In the genomic region with DNA sequence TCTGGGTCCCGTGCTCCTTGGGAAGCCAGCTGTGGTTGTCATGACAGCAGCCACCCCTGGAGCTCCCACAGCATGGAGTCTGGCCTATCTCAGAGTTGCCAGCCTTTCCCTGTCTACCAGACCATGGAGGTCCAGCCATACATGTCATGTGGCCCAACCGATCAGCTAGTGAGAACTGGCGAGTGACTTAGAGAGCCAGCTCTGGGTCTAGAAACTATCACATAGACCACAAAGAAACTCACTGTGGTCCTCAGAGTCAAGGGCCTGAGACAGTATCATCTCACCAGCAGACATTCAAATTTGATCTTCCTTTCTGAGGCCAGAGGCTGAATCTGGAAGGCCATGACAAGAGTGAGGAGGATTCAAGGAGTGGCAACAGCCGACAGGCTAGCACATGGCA, we compare ENCODE assay signal across 13 cellular contexts.
DNase-seq lines count a peak whose midpoint lies in the region; ATAC-seq, FAIRE-seq and TF ChIP-seq lines count a peak whose summit lies in the region.
"Had no signal": no experiment of that assay in that cellular context is flagged by ENCODE, and none has a peak within 500 bp of the region (broad histone marks: within the 10 kb centered on the region; RNA-seq: fewer than 3 reads in every experiment).

No MANE protein-coding gene starts in this region.

- TF ChIP-seq CTCF in GM12878 (IDR thresholded peaks at IDR 0.05 in 2 of 3, conservative IDR thresholded peaks at IDR 0.05 in 1 of 3; ENCODE audit: control insufficient read depth in 2 of 3, extremely low read depth in 1 of 3, insufficient read depth in 1 of 3, low read depth in 3 of 3, low read length in 3 of 3), result no peak

- no TSS peak for BruUV-seq in GM12878 (replicated peaks; lab: Mats Ljungman, UMichigan)

- DNase-seq in GM12878 (ENCODE audit: low read depth, low spot score) (peak; percentile 42), SHP77 (lab: John Stamatoyannopoulos, UW) (no peak), erythroblast (lab: John Stamatoyannopoulos, UW) (no peak), superior temporal gyrus (ENCODE audit: extremely low spot score) (no peak), SIG-M5 treated with dmso at 0.1 percent for 504 hours (lab: John Stamatoyannopoulos, UW; ENCODE audit: unreplicated experiment) (no peak)
- DNase-seq: mucosa of descending colon; NCI-H446 treated with DMSO at 0.1 percent for 48 hours; stimulated activated CD4-positive, alpha-beta T cell treated with anti-CD3 and anti-CD28 coated beads, Interleukin-2, amount 100 ng/mL, for 48 hours had no signal

- H3K27ac ChIP-seq in GM12878 (ENCODE audit: control insufficient read depth, insufficient read depth), result peak overlapping the region; percentile 37

- peak; percentile 95 for ATAC-seq in GM19025 (IDR thresholded peaks at IDR 0.05; ENCODE audit: low read depth, unreplicated experiment)
- ATAC-seq in GM21576 (IDR thresholded peaks at IDR 0.05; ENCODE audit: unreplicated experiment), result peak; percentile 91
- peak; percentile 94 for ATAC-seq in HG03064 (IDR thresholded peaks at IDR 0.05; ENCODE audit: low read depth, unreplicated experiment)
- peak; percentile 97 for ATAC-seq in GM12878
- ATAC-seq: mucosa of descending colon, Right ventricle myocardium inferior had no signal

- 20% methylated on average over 4 of the region's 4 CpGs for WGBS in GM12878 (ENCODE audit: insufficient coverage, insufficient replicate concordance, low lambda C conversion rate, missing lambda C conversion rate)

- H3K36me3 ChIP-seq in GM12878 (ENCODE audit: control insufficient read depth in 2 of 2, insufficient read depth in 2 of 2, low read length in 1 of 2), result no peaks in the 10 kb centered on the region

- no peaks in the 10 kb centered on the region; the same call in 1 of the 3 replicates for H3K9me3 ChIP-seq in GM12878 (replicated peaks; ENCODE audit: control insufficient read depth, insufficient read depth, low read length)
- H3K9me3 ChIP-seq: mucosa of descending colon had no signal

- CTCF ChIA-PET in GM12878 (lab: Yijun Ruan, JAX), result interaction anchor here (1.4 kb wide), 1 partner anchor 400 kb away, joined by 4 read pairs; no protein-coding TSS in a partner anchor

- no peaks in the 10 kb centered on the region for H4K20me1 ChIP-seq in GM12878 (ENCODE audit: control insufficient read depth, insufficient read depth)

- FAIRE-seq in GM12878 (lab: Jason Lieb, UNC), result peak; percentile 95
- FAIRE-seq: TTC549 had no signal

- H3K79me2 ChIP-seq in GM12878 (ENCODE audit: control insufficient read depth, insufficient read depth, low read length), result no peaks in the 10 kb centered on the region

- RAD21 ChIA-PET in GM12878 (lab: Charles Lee; ENCODE audit: unreplicated experiment), result interaction anchor here (0.7 to 1.1 kb wide), 5 partner anchors 33 to 113 kb away, joined by 3 read pairs; no protein-coding TSS in a partner anchor

- peak overlapping the region; percentile 42 for H3K4me2 ChIP-seq in GM12878 (ENCODE audit: control insufficient read depth, insufficient read depth)

- in situ Hi-C loops in GM12878 (cut with MboI), result no loop called here

- peaks cover 35% of the 10 kb centered on the region for H3K4me1 ChIP-seq in GM12878 (ENCODE audit: control insufficient read depth, insufficient read depth, low read length)

- SMC1A ChIA-PET in GM12878 (lab: Charles Lee; ENCODE audit: uncharacterized antibody, unreplicated experiment), result interaction anchor here (1.1 to 1.8 kb wide), 3 partner anchors 12 to 111 kb away, joined by 3 to 7 read pairs (median 3); no protein-coding TSS in a partner anchor

- H3K9ac ChIP-seq in GM12878 (ENCODE audit: control insufficient read depth, insufficient read depth, low read length), result no peak overlapping the region

- no peak overlapping the region for H3K4me3 ChIP-seq in GM12878
- H3K4me3 ChIP-seq: mucosa of descending colon had no signal

- TF ChIP-seq POLR2A in GM12878 (IDR thresholded peaks at IDR 0.05; ENCODE audit: low read depth, low read length) (no peak), erythroblast (IDR thresholded peaks at IDR 0.05; ENCODE audit: low read length) (no peak)

- no peak overlapping the region for H2AFZ ChIP-seq in GM12878 (ENCODE audit: control insufficient read depth, low read depth, low read length)

- no peak for TF ChIP-seq EP300 in GM12878 (IDR thresholded peaks at IDR 0.05; ENCODE audit: borderline replicate concordance in 1 of 2, control insufficient read depth in 1 of 2, low read depth in 2 of 2, low read length in 2 of 2)

- TF ChIP-seq RAD21 in GM12878 (IDR thresholded peaks at IDR 0.05; ENCODE audit: insufficient read depth, low read depth, low read length), result no peak

- H3K27me3 ChIP-seq in GM12878 (replicated peaks in 1 of 2; ENCODE audit: control insufficient read depth in 2 of 2, insufficient read depth in 2 of 2, low read length in 1 of 2), result no peaks in the 10 kb centered on the region

- intact Hi-C loops in GM12878 (cut with micrococcal nuclease; ENCODE audit: unreplicated experiment), result loop anchor here (2.0 kb wide), 1 partner anchor 40 kb away; no protein-coding TSS in a partner anchor

- POLR2A ChIA-PET in GM12878 (lab: Charles Lee), result interaction anchor here (0.6 to 1.0 kb wide), 2 partner anchors 15 to 41 kb away, joined by 3 to 5 read pairs; no protein-coding TSS in a partner anchor

TF ChIP-seq in GM12878, 131 proteins besides CTCF, POLR2A, EP300 and RAD21 (continues in another document):
- no peak for TF ChIP-seq MAX (IDR thresholded peaks at IDR 0.05; ENCODE audit: low read depth, low read length)
- TF ChIP-seq RAD51 (IDR thresholded peaks at IDR 0.05), result peak; percentile 50; the same call in 1 of the 2 replicates
- no peak for TF ChIP-seq ZNF24 (IDR thresholded peaks at IDR 0.05)
- peak; percentile 35; the same call in 1 of the 2 replicates for TF ChIP-seq IKZF1 (conservative IDR thresholded peaks at IDR 0.05)
- TF ChIP-seq NRF1 (conservative IDR thresholded peaks at IDR 0.05; ENCODE audit: low read depth, low read length), result no peak
- TF ChIP-seq NFXL1 (IDR thresholded peaks at IDR 0.05; ENCODE audit: borderline replicate concordance), result no peak
- TF ChIP-seq TARDBP (IDR thresholded peaks at IDR 0.05; ENCODE audit: borderline replicate concordance), result no peak
- TF ChIP-seq, protein P1, sequence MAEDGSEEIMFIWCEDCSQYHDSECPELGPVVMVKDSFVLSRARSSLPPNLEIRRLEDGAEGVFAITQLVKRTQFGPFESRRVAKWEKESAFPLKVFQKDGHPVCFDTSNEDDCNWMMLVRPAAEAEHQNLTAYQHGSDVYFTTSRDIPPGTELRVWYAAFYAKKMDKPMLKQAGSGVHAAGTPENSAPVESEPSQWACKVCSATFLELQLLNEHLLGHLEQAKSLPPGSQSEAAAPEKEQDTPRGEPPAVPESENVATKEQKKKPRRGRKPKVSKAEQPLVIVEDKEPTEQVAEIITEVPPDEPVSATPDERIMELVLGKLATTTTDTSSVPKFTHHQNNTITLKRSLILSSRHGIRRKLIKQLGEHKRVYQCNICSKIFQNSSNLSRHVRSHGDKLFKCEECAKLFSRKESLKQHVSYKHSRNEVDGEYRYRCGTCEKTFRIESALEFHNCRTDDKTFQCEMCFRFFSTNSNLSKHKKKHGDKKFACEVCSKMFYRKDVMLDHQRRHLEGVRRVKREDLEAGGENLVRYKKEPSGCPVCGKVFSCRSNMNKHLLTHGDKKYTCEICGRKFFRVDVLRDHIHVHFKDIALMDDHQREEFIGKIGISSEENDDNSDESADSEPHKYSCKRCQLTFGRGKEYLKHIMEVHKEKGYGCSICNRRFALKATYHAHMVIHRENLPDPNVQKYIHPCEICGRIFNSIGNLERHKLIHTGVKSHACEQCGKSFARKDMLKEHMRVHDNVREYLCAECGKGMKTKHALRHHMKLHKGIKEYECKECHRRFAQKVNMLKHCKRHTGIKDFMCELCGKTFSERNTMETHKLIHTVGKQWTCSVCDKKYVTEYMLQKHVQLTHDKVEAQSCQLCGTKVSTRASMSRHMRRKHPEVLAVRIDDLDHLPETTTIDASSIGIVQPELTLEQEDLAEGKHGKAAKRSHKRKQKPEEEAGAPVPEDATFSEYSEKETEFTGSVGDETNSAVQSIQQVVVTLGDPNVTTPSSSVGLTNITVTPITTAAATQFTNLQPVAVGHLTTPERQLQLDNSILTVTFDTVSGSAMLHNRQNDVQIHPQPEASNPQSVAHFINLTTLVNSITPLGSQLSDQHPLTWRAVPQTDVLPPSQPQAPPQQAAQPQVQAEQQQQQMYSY (CRISPR knock-in tag; IDR thresholded peaks at IDR 0.05), result no peak
- TF ChIP-seq NFIC (IDR thresholded peaks at IDR 0.05; ENCODE audit: low read depth, low read length), result peak; percentile 28; the same call in 1 of the 2 replicates
- TF ChIP-seq PAX5 (IDR thresholded peaks at IDR 0.05; ENCODE audit: borderline replicate concordance, low read depth, low read length), result 0 out of 2 replicates have a peak, but pooled peaks have one; percentile 37
- TF ChIP-seq BMI1 (IDR thresholded peaks at IDR 0.05; ENCODE audit: borderline replicate concordance), result no peak
- TF ChIP-seq RB1 (IDR thresholded peaks at IDR 0.05; ENCODE audit: borderline replicate concordance), result no peak
- no peak for TF ChIP-seq MYC (IDR thresholded peaks at IDR 0.05; ENCODE audit: insufficient read depth, insufficient read length, insufficient replicate concordance, low read length, severe bottlenecking)
